Comparison of ENCODE assay signal across 18 cellular contexts in the genomic region with DNA sequence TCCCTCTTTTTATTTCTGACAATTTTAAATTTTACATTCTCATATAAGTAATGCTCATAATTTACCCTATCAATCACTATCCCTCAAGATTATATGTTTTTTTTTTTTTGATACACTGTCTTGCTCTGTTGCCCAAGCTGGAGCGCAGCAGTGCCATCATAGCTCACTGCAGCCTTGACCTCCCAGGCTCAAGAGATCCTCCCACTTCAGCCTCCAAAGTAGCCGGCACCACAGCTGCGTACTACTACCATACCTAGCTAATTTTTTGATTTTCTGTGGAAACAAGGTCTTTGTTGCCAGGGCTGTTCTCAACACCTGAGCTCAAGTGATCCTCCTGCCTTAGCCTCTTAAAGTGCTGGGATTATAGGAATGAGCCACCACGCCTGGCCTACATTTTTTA. TPM values are rescaled to one million over a fixed set of nuclear protein-coding genes. Genes with fewer than 3 reads are reported as not detected.
DNase-seq lines count a peak whose midpoint lies in the region; ATAC-seq and TF ChIP-seq lines count a peak whose summit lies in the region.
"Had no signal": no experiment of that assay in that cellular context is flagged by ENCODE, and none has a peak within 500 bp of the region (broad histone marks: within the 10 kb centered on the region; RNA-seq: fewer than 3 reads in every experiment).

No MANE protein-coding gene starts in this region.

- H3K9me3 Mint-ChIP-seq in activated CD4-positive, alpha-beta T cell treated with anti-CD3 and anti-CD28 coated beads, Interleukin-2, amount 10 ng/mL, durations not matched to agents 24 days and 14 days: no peaks in the 10 kb centered on the region
- no peaks in the 10 kb centered on the region for H3K9me3 Mint-ChIP-seq in activated CD4-positive, alpha-beta T cell treated with anti-CD3 and anti-CD28 coated beads, Interleukin-2, amount 10 ng/mL, durations not matched to agents 7 days and 5 days
- H3K9me3 Mint-ChIP-seq in glutamatergic neuron (ENCODE audit: unreplicated experiment): peaks cover 6% of the 10 kb centered on the region
- H3K9me3 Mint-ChIP-seq in stimulated activated effector memory CD8-positive, alpha-beta T cell treated with anti-CD3 and anti-CD28 coated beads, Interleukin-12 subunit alpha, Interleukin-12 subunit beta, amount 100 ng/mL, for 72 hours: no peaks in the 10 kb centered on the region

- CTCF ChIA-PET in activated CD4-positive, alpha-beta T cell treated with anti-CD3 and anti-CD28 coated beads, Interleukin-2, amount 10 ng/mL, durations not matched to agents 7 days and 5 days (lab: Charles Lee): interaction anchor here (1.4 to 1.6 kb wide), 2 partner anchors 35 to 66 kb away, joined by 4 to 5 read pairs; no protein-coding TSS in a partner anchor

- ATAC-seq in stimulated activated effector memory CD8-positive, alpha-beta T cell treated with anti-CD3 and anti-CD28 coated beads, Interleukin-12 subunit alpha, Interleukin-12 subunit beta, amount 100 ng/mL, for 72 hours: no peak
- ATAC-seq in HG02678 (IDR thresholded peaks at IDR 0.05; ENCODE audit: unreplicated experiment): no peak
- ATAC-seq in GM18868 (IDR thresholded peaks at IDR 0.05; ENCODE audit: unreplicated experiment): no peak
- ATAC-seq in GM19463 (IDR thresholded peaks at IDR 0.05; ENCODE audit: unreplicated experiment): no peak
- ATAC-seq: Panc1 had no signal

- H3K79me2 ChIP-seq in KMS-11 (ENCODE audit: insufficient read depth, low read depth): peaks cover 83% of the 10 kb centered on the region

- intact Hi-C loops in activated CD4-positive, alpha-beta T cell treated with anti-CD3 and anti-CD28 coated beads, Interleukin-2, amount 10 ng/mL, durations not matched to agents 24 days and 14 days (cut with micrococcal nuclease): no loop called here

- no peak overlapping the region for H2AFZ ChIP-seq in KMS-11 (ENCODE audit: low read depth)

- H3K4me1 ChIP-seq in KMS-11 (ENCODE audit: low read depth, poor library complexity, severe bottlenecking): peaks cover 26% of the 10 kb centered on the region

- peak overlapping the region; percentile 99; the same call in 1 of the 2 replicates for H3K9ac ChIP-seq in KMS-11

- H3K36me3 ChIP-seq in KMS-11 (ENCODE audit: insufficient read depth): no peaks in the 10 kb centered on the region
- H3K36me3 ChIP-seq: breast epithelium, vagina had no signal

- DNase-seq in activated CD4-positive, alpha-beta T cell treated with anti-CD3 and anti-CD28 coated beads, Interleukin-2, amount 10 ng/mL, durations not matched to agents 24 days and 14 days: no peak
- no peak for DNase-seq in activated CD4-positive, alpha-beta T cell treated with anti-CD3 and anti-CD28 coated beads, Interleukin-2, amount 10 ng/mL, durations not matched to agents 7 days and 5 days
- no peak for DNase-seq in glutamatergic neuron
- no peak for DNase-seq in stimulated activated effector memory CD8-positive, alpha-beta T cell treated with anti-CD3 and anti-CD28 coated beads, Interleukin-12 subunit alpha, Interleukin-12 subunit beta, amount 100 ng/mL, for 72 hours (ENCODE audit: low spot score in 2 of 2)
- DNase-seq: activated CD4-positive, alpha-beta T cell treated with anti-CD3 and anti-CD28 coated beads, Interleukin-2, amount 50 U/mL, for 4 hours; cortex of kidney; GOT3; NCI-H1930; NCI-H2227 treated with DMSO at 0.1 percent for 48 hours; T-helper 1 cell had no signal

- peaks cover 32% of the 10 kb centered on the region for H3K36me3 Mint-ChIP-seq in activated CD4-positive, alpha-beta T cell treated with anti-CD3 and anti-CD28 coated beads, Interleukin-2, amount 10 ng/mL, durations not matched to agents 24 days and 14 days (ENCODE audit: low read depth)
- peaks cover 26% of the 10 kb centered on the region for H3K36me3 Mint-ChIP-seq in activated CD4-positive, alpha-beta T cell treated with anti-CD3 and anti-CD28 coated beads, Interleukin-2, amount 10 ng/mL, durations not matched to agents 7 days and 5 days (ENCODE audit: low read depth)
- no peaks in the 10 kb centered on the region for H3K36me3 Mint-ChIP-seq in glutamatergic neuron (ENCODE audit: unreplicated experiment)
- H3K36me3 Mint-ChIP-seq in stimulated activated effector memory CD8-positive, alpha-beta T cell treated with anti-CD3 and anti-CD28 coated beads, Interleukin-12 subunit alpha, Interleukin-12 subunit beta, amount 100 ng/mL, for 72 hours: peaks cover 81% of the 10 kb centered on the region

- H3K27ac Mint-ChIP-seq in activated CD4-positive, alpha-beta T cell treated with anti-CD3 and anti-CD28 coated beads, Interleukin-2, amount 10 ng/mL, durations not matched to agents 24 days and 14 days: no peak overlapping the region
- no peak overlapping the region for H3K27ac Mint-ChIP-seq in activated CD4-positive, alpha-beta T cell treated with anti-CD3 and anti-CD28 coated beads, Interleukin-2, amount 10 ng/mL, durations not matched to agents 7 days and 5 days
- no peak overlapping the region for H3K27ac Mint-ChIP-seq in glutamatergic neuron (ENCODE audit: unreplicated experiment)
- H3K27ac Mint-ChIP-seq in stimulated activated effector memory CD8-positive, alpha-beta T cell treated with anti-CD3 and anti-CD28 coated beads, Interleukin-12 subunit alpha, Interleukin-12 subunit beta, amount 100 ng/mL, for 72 hours: peak overlapping the region; percentile 98
- H3K27ac Mint-ChIP-seq: B cell had no signal

- H4K20me1 ChIP-seq in KMS-11 (ENCODE audit: insufficient read depth): no peaks in the 10 kb centered on the region

- H3K4me1 Mint-ChIP-seq in activated CD4-positive, alpha-beta T cell treated with anti-CD3 and anti-CD28 coated beads, Interleukin-2, amount 10 ng/mL, durations not matched to agents 24 days and 14 days: peaks cover 43% of the 10 kb centered on the region
- H3K4me1 Mint-ChIP-seq in activated CD4-positive, alpha-beta T cell treated with anti-CD3 and anti-CD28 coated beads, Interleukin-2, amount 10 ng/mL, durations not matched to agents 7 days and 5 days: peaks cover 36% of the 10 kb centered on the region
- peaks cover 20% of the 10 kb centered on the region for H3K4me1 Mint-ChIP-seq in glutamatergic neuron (ENCODE audit: low read depth, unreplicated experiment)
- peaks cover 49% of the 10 kb centered on the region for H3K4me1 Mint-ChIP-seq in stimulated activated effector memory CD8-positive, alpha-beta T cell treated with anti-CD3 and anti-CD28 coated beads, Interleukin-12 subunit alpha, Interleukin-12 subunit beta, amount 100 ng/mL, for 72 hours

- TF ChIP-seq CTCF in KMS-11 (conservative IDR thresholded peaks at IDR 0.05; ENCODE audit: low read depth, low read length) (no peak), glutamatergic neuron (IDR thresholded peaks at IDR 0.05; ENCODE audit: partially characterized antibody, unreplicated experiment) (no peak)

- H3K4me3 Mint-ChIP-seq in activated CD4-positive, alpha-beta T cell treated with anti-CD3 and anti-CD28 coated beads, Interleukin-2, amount 10 ng/mL, durations not matched to agents 24 days and 14 days: peak overlapping the region; percentile 88
- no peak overlapping the region for H3K4me3 Mint-ChIP-seq in activated CD4-positive, alpha-beta T cell treated with anti-CD3 and anti-CD28 coated beads, Interleukin-2, amount 10 ng/mL, durations not matched to agents 7 days and 5 days
- H3K4me3 Mint-ChIP-seq in glutamatergic neuron (ENCODE audit: unreplicated experiment): peak overlapping the region; percentile 97
- H3K4me3 Mint-ChIP-seq in stimulated activated effector memory CD8-positive, alpha-beta T cell treated with anti-CD3 and anti-CD28 coated beads, Interleukin-12 subunit alpha, Interleukin-12 subunit beta, amount 100 ng/mL, for 72 hours: peak overlapping the region; percentile 76
- H3K4me3 Mint-ChIP-seq: B cell had no signal

- H3K27me3 Mint-ChIP-seq in activated CD4-positive, alpha-beta T cell treated with anti-CD3 and anti-CD28 coated beads, Interleukin-2, amount 10 ng/mL, durations not matched to agents 24 days and 14 days: no peaks in the 10 kb centered on the region
- no peaks in the 10 kb centered on the region for H3K27me3 Mint-ChIP-seq in activated CD4-positive, alpha-beta T cell treated with anti-CD3 and anti-CD28 coated beads, Interleukin-2, amount 10 ng/mL, durations not matched to agents 7 days and 5 days
- H3K27me3 Mint-ChIP-seq in glutamatergic neuron (ENCODE audit: unreplicated experiment): peaks cover 3% of the 10 kb centered on the region

- POLR2A ChIA-PET in activated CD4-positive, alpha-beta T cell treated with anti-CD3 and anti-CD28 coated beads, Interleukin-2, amount 10 ng/mL, durations not matched to agents 7 days and 5 days (lab: Charles Lee): interaction anchor here (0.6 kb wide), 1 partner anchor 77 kb away, joined by 3 read pairs; no protein-coding TSS in a partner anchor

- no peaks in the 10 kb centered on the region for H3K27me3 ChIP-seq in KMS-11 (ENCODE audit: insufficient read depth, low read depth)
- H3K27me3 ChIP-seq: breast epithelium, vagina had no signal

- no peak overlapping the region for H3K4me3 ChIP-seq in KMS-11 (IDR thresholded peaks at IDR 0.05; ENCODE audit: insufficient read depth, low read depth, low read length)

- peak overlapping the region; percentile 99; the same call in 1 of the 2 replicates for H3K27ac ChIP-seq in KMS-11

- H3K4me2 ChIP-seq in KMS-11: peak overlapping the region; percentile 72

RNA-seq across cellular contexts. Expression of gene DUSP16, which starts 4.4 kb away (rescaled TPM):
- 48.3 and 51.2 TPM in 2 replicates for total RNA-seq in activated CD4-positive, alpha-beta T cell treated with anti-CD3 and anti-CD28 coated beads, Interleukin-2, amount 10 ng/mL, durations not matched to agents 24 days and 14 days
- total RNA-seq in activated CD4-positive, alpha-beta T cell treated with anti-CD3 and anti-CD28 coated beads, Interleukin-2, amount 10 ng/mL, durations not matched to agents 7 days and 5 days: 10 to 100 TPM; 33.6 to 35.9 TPM
- 39.0 TPM for total RNA-seq in glutamatergic neuron (ENCODE audit: unreplicated experiment)

RNA-seq across cellular contexts. Expression of gene CREBL2, which starts 53.4 kb away (rescaled TPM):
- total RNA-seq in activated CD4-positive, alpha-beta T cell treated with anti-CD3 and anti-CD28 coated beads, Interleukin-2, amount 10 ng/mL, durations not matched to agents 24 days and 14 days: 17.3 TPM in 2 replicates
- 10 to 100 TPM; 18.2 to 21.2 TPM for total RNA-seq in activated CD4-positive, alpha-beta T cell treated with anti-CD3 and anti-CD28 coated beads, Interleukin-2, amount 10 ng/mL, durations not matched to agents 7 days and 5 days
- 31.9 TPM for total RNA-seq in glutamatergic neuron (ENCODE audit: unreplicated experiment)
